ENCODE assay signal across 8 cellular contexts in the genomic region with DNA sequence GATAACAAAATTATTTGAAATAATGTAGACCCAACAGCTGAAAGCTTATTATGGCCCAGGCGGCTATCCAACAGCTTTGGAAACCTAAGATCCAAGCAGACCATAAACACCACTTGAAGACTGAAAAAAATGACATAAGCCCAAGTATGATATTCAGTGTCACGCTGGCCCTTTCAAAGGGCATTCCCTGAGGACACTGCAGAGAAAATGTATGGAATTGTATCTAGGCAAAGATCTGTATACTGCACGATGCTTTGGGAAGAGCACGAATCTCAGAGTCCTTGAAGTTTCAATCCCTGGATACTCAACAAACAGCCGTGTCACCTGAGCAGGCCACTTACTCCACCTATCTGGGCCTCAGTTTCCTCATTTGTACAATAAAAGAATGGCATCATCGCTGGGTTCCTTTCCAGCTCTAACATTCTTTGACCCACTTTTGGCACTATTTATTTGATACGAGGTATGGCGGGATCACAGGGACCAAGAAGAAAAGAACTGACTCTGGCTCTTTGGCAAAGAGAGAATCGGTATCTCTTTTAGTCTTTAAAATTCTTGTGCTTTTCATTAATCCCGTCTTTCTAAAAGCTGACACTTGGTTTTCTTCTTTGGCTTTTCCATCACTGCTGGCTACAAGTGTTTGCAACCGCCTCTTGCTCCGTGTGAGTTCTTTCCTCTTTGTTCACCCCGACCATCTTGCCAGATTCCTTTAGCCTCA. TPM values are rescaled to one million over a fixed set of nuclear protein-coding genes. Genes with fewer than 3 reads are reported as not detected.
DNase-seq lines count a peak whose midpoint lies in the region; ATAC-seq, FAIRE-seq and TF ChIP-seq lines count a peak whose summit lies in the region.

No MANE protein-coding gene starts in this region.

- peaks cover 0 to 63% (median 31%) of the 10 kb centered on the region in 12 donors for H3K4me1 ChIP-seq in heart left ventricle
- H3K4me1 ChIP-seq in breast epithelium: peaks cover 8 to 11% of the 10 kb centered on the region in 2 donors
- peaks cover 3% of the 10 kb centered on the region for H3K4me1 ChIP-seq in mesendoderm (ENCODE audit: control insufficient read depth, low read depth, low read length)
- H3K4me1 ChIP-seq in aorta (ENCODE audit: control insufficient read depth in 1 of 2, insufficient read depth in 2 of 2, low read length in 2 of 2): peaks cover 0 to 4% of the 10 kb centered on the region in 2 donors

- H3K79me1 ChIP-seq in mesendoderm (ENCODE audit: low read length): peaks cover 4% of the 10 kb centered on the region

- no peaks in the 10 kb centered on the region for H3K9me3 ChIP-seq in heart left ventricle
- H3K9me3 ChIP-seq in breast epithelium: no peaks in the 10 kb centered on the region
- no peaks in the 10 kb centered on the region for H3K9me3 ChIP-seq in aorta (ENCODE audit: control insufficient read depth, low read length)

- H3K23ac ChIP-seq in mesendoderm (ENCODE audit: low read length): no peak overlapping the region

- H3K27me3 ChIP-seq in heart left ventricle: no peaks in the 10 kb centered on the region
- H3K27me3 ChIP-seq in breast epithelium: no peaks in the 10 kb centered on the region
- no peaks in the 10 kb centered on the region for H3K27me3 ChIP-seq in mesendoderm (ENCODE audit: insufficient read depth, low read length, poor library complexity)
- H3K27me3 ChIP-seq in aorta (ENCODE audit: control insufficient read depth in 1 of 2, insufficient read depth in 2 of 2, low read length in 1 of 2): no peaks in the 10 kb centered on the region

- H2BK120ac ChIP-seq in mesendoderm (ENCODE audit: low read depth, low read length): no peak overlapping the region

- H4K8ac ChIP-seq in mesendoderm (ENCODE audit: low read depth, low read length): peak overlapping the region; percentile 39

- peak overlapping the region; percentile 99 for H3K18ac ChIP-seq in mesendoderm (ENCODE audit: low read length)

- intact Hi-C loops in heart left ventricle (cut with DNase I) (loop anchor here in 5 of 10 donors (5.0 to 10.0 kb wide), 4 partner anchors 43 to 90 kb away; a partner anchor contains a TSS), Right ventricle myocardium superior (cut with DNase I) (no loop called here), breast epithelium (cut with DNase I; ENCODE audit: low total_unique reads) (no loop called here), aorta (cut with DNase I) (no loop called here)

- no peak overlapping the region for H3K4ac ChIP-seq in mesendoderm (ENCODE audit: low read depth, low read length)

- peaks cover 18% of the 10 kb centered on the region for H3K79me2 ChIP-seq in mesendoderm (ENCODE audit: control insufficient read depth, insufficient read depth, low read length)

- H2BK15ac ChIP-seq in mesendoderm (replicated peaks; ENCODE audit: low read depth): no peak overlapping the region

- peak overlapping the region; percentile 70 to 99 (median 90) for H3K4me3 ChIP-seq in heart left ventricle
- H3K4me3 ChIP-seq in breast epithelium: peak overlapping the region; percentile 84 to 88 (median 88)
- peak overlapping the region; percentile 81 for H3K4me3 ChIP-seq in mesendoderm (ENCODE audit: low read length)
- peak overlapping the region; percentile 69 to 95 for H3K4me3 ChIP-seq in aorta (ENCODE audit: low read length in 2 of 2)

- H3K4me2 ChIP-seq in mesendoderm (ENCODE audit: low read length): peak overlapping the region; percentile 27

- H3K36me3 ChIP-seq in heart left ventricle (no peaks in the 10 kb centered on the region), breast epithelium (no peaks in the 10 kb centered on the region), mesendoderm (ENCODE audit: control insufficient read depth, insufficient read depth, low read length) (no peaks in the 10 kb centered on the region), aorta (ENCODE audit: control insufficient read depth in 1 of 2, insufficient read depth in 2 of 2, low read length in 1 of 2) (no peaks in the 10 kb centered on the region)

- no peak overlapping the region for H2AK5ac ChIP-seq in mesendoderm (ENCODE audit: low read length)

- no peak for DNase-seq in heart left ventricle
- DNase-seq in Right ventricle myocardium superior: no peak
- DNase-seq in breast epithelium (ENCODE audit: low spot score in 2 of 2): no peak
- DNase-seq in mesendoderm: no peak
- no peak for DNase-seq in aorta
- DNase-seq in urothelium cell line (ENCODE audit: low spot score): no peak

- H3K27ac ChIP-seq in heart left ventricle (peak overlapping the region in 10 of 12 donors; percentile 83 to 94 (median 90)), breast epithelium (peak overlapping the region; percentile 91 to 96), mesendoderm (ENCODE audit: low read depth, low read length) (no peak overlapping the region), aorta (ENCODE audit: low read depth in 1 of 2, low read length in 2 of 2) (no peak overlapping the region)

- H4K5ac ChIP-seq in mesendoderm (ENCODE audit: low read length): no peak overlapping the region

- H3K56ac ChIP-seq in mesendoderm (ENCODE audit: low read length): peak overlapping the region; percentile 91

- FAIRE-seq in urothelium cell line (lab: Jason Lieb, UNC): no peak

- WGBS in heart left ventricle, 4 donors: 20 to 26% (median 21%) methylated on average over 13 of the region's 13 CpGs
- WGBS in mesendoderm (ENCODE audit: extremely low coverage, insufficient coverage, low lambda C conversion rate): no CpG with 5 or more reads among the region's 13 CpGs
- WGBS in aorta, 2 donors: 13 to 15% methylated on average over 13 of the region's 13 CpGs

- H3K9ac ChIP-seq in mesendoderm (ENCODE audit: low read length): peak overlapping the region; percentile 83

- no peak for TF ChIP-seq CTCF in heart left ventricle (IDR thresholded peaks at IDR 0.05)
- TF ChIP-seq CTCF in breast epithelium (IDR thresholded peaks at IDR 0.05): no peak

- TF ChIP-seq POLR2A in heart left ventricle (IDR thresholded peaks at IDR 0.05): no peak
- no peak for TF ChIP-seq POLR2A in breast epithelium (IDR thresholded peaks at IDR 0.05)

- no peak overlapping the region for H2BK5ac ChIP-seq in mesendoderm (ENCODE audit: low read length)

- ATAC-seq in heart left ventricle (peak in 2 of 4 donors; percentile 4 to 17), Right ventricle myocardium superior (ENCODE audit: poor library complexity) (no peak), aorta (ENCODE audit: low FRiP score) (peak; percentile 29), GM18517 (IDR thresholded peaks at IDR 0.05; ENCODE audit: unreplicated experiment) (no peak), HG03097 (IDR thresholded peaks at IDR 0.05; ENCODE audit: low FRiP score, unreplicated experiment) (no peak)

RNA-seq across cellular contexts. Expression of a gene that starts 1.2 kb away (rescaled TPM):
- total RNA-seq in heart left ventricle: 10 to 100 TPM; 26.1 to 51.9 (median 32.4) TPM
- polyA plus RNA-seq in heart left ventricle: 10 to 100 TPM; 13.0 to 20.3 TPM
- 30.0 TPM for total RNA-seq in Right ventricle myocardium superior
- 100 to 1,000 TPM in 2 of 3 donors, 10 to 100 TPM in 1; 97.2 to 130 (median 101) TPM for total RNA-seq in breast epithelium
- 24.3 TPM for polyA plus RNA-seq in mesendoderm (2013, experiment 1 of 2)
- polyA plus RNA-seq in mesendoderm (2013, experiment 2 of 2): 26.6 TPM
- 100 to 1,000 TPM in 1 of 2 donors, 10 to 100 TPM in 1; 78.0 to 106 TPM for total RNA-seq in aorta
- 10 to 100 TPM; 18.0 to 54.6 TPM for polyA plus RNA-seq in aorta

RNA-seq across cellular contexts. Expression of a gene that starts 13.3 kb away (rescaled TPM):
- total RNA-seq in heart left ventricle: 10 to 100 TPM in 8 of 9 donors, 1 to 10 TPM in 1; 7.5 to 44.0 (median 15.7) TPM
- 1 to 10 TPM; 4.9 to 9.0 TPM for polyA plus RNA-seq in heart left ventricle
- 14.9 TPM for total RNA-seq in Right ventricle myocardium superior
- 100 to 1,000 TPM in 1 of 3 donors, 10 to 100 TPM in 2; 72.8 to 363 (median 78.9) TPM for total RNA-seq in breast epithelium
- 1.7 TPM for polyA plus RNA-seq in mesendoderm (2013, experiment 1 of 2)
- 1.7 TPM for polyA plus RNA-seq in mesendoderm (2013, experiment 2 of 2)
- 10 to 100 TPM; 42.1 to 63.2 TPM for total RNA-seq in aorta
- 10 to 100 TPM; 10.9 to 20.8 TPM for polyA plus RNA-seq in aorta

Comparison
In these comparisons a context has a peak if more than half of its experiments do, and no peak if none do; other contexts are left out.
1. H3K27ac ChIP-seq: peak in heart left ventricle (10 of 12) and breast epithelium (2 of 2); none in mesendoderm (single experiment) and aorta (0 of 2).
2. Peak in every context shown above with its lines, with median percentiles within 50 percentile points of each other: H3K4me3 ChIP-seq.